In genomic region chr16:2874584-2875362, GRCh38 we compare ENCODE assay signal across 1 cellular context.
TF ChIP-seq lines count a peak whose summit lies in the region.

No MANE protein-coding gene starts in this region.

TF ChIP-seq in HepG2, 621 proteins besides CTCF, POLR2A, EP300 and RAD21 (continued from another document and continues in another):
- TF ChIP-seq ZNF564 (CRISPR knock-in tag; IDR thresholded peaks at IDR 0.05) (no peak), KLF13 (CRISPR knock-in tag; IDR thresholded peaks at IDR 0.05) (no peak), ISX (CRISPR knock-in tag; conservative IDR thresholded peaks at IDR 0.05) (no peak), JUN (CRISPR knock-in tag; IDR thresholded peaks at IDR 0.05) (no peak), TGIF2 (CRISPR knock-in tag; IDR thresholded peaks at IDR 0.05) (no peak), ZNF780A (CRISPR knock-in tag; IDR thresholded peaks at IDR 0.05) (no peak), MBNL3 (CRISPR knock-in tag; conservative IDR thresholded peaks at IDR 0.05) (no peak), ZNF713 (CRISPR knock-in tag; IDR thresholded peaks at IDR 0.05) (no peak), IKZF1 (IDR thresholded peaks at IDR 0.05) (no peak), HDAC2 (CRISPR knock-in tag; IDR thresholded peaks at IDR 0.05) (peak; percentile 20; the same call in 1 of the 2 replicates), BORCS8-MEF2B (CRISPR knock-in tag; IDR thresholded peaks at IDR 0.05) (no peak), NR2C2 (CRISPR knock-in tag; IDR thresholded peaks at IDR 0.05; ENCODE audit: borderline replicate concordance) (no peak), XRCC5 (optimal IDR thresholded peaks at IDR 0.05; ENCODE audit: low read length) (peak; percentile 78), MAFF (IDR thresholded peaks at IDR 0.05; ENCODE audit: low read depth, low read length) (no peak), NFATC3 (CRISPR knock-in tag; IDR thresholded peaks at IDR 0.05) (no peak), ATRX (CRISPR knock-in tag; IDR thresholded peaks at IDR 0.05; ENCODE audit: borderline replicate concordance) (no peak), GABPB1 (CRISPR knock-in tag; IDR thresholded peaks at IDR 0.05) (peak; percentile 74), PAWR (CRISPR knock-in tag; IDR thresholded peaks at IDR 0.05; ENCODE audit: borderline replicate concordance) (no peak), KDM6A (CRISPR knock-in tag; IDR thresholded peaks at IDR 0.05; ENCODE audit: low read depth) (no peak), ZNF563 (CRISPR knock-in tag; IDR thresholded peaks at IDR 0.05) (no peak), ZNF660 (CRISPR knock-in tag; IDR thresholded peaks at IDR 0.05; ENCODE audit: borderline replicate concordance, low read depth) (no peak), BHLHE40 (IDR thresholded peaks at IDR 0.05; ENCODE audit: low read length) (no peak), BRCA1 (CRISPR knock-in tag; IDR thresholded peaks at IDR 0.05) (no peak), ZNF75D (CRISPR knock-in tag; IDR thresholded peaks at IDR 0.05; ENCODE audit: borderline replicate concordance) (no peak), RARA (CRISPR knock-in tag; IDR thresholded peaks at IDR 0.05) (peak; percentile 30; the same call in 1 of the 2 replicates), SALL1 (CRISPR knock-in tag; IDR thresholded peaks at IDR 0.05) (peak; percentile 55; the same call in 1 of the 2 replicates), MAF1 (CRISPR knock-in tag; IDR thresholded peaks at IDR 0.05; ENCODE audit: borderline replicate concordance) (no peak), RBFOX2 (IDR thresholded peaks at IDR 0.05; ENCODE audit: low read depth, low read length) (no peak), ZFP36 (IDR thresholded peaks at IDR 0.05; ENCODE audit: borderline replicate concordance, low read depth, low read length, partially characterized antibody) (no peak), TCF7 (IDR thresholded peaks at IDR 0.05; ENCODE audit: low read depth) (no peak), TCF7L2 (IDR thresholded peaks at IDR 0.05; ENCODE audit: low read depth, low read length) (no peak), ZNF263 (CRISPR knock-in tag; IDR thresholded peaks at IDR 0.05) (no peak), RFXAP (CRISPR knock-in tag; IDR thresholded peaks at IDR 0.05; ENCODE audit: borderline replicate concordance) (no peak), SOX6 (IDR thresholded peaks at IDR 0.05) (no peak), SOX6 (CRISPR knock-in tag; IDR thresholded peaks at IDR 0.05) (0 out of 2 replicates have a peak, but pooled peaks have one; percentile 32), HNRNPL (IDR thresholded peaks at IDR 0.05; ENCODE audit: low read depth, low read length) (no peak), RAD51 (IDR thresholded peaks at IDR 0.05; ENCODE audit: borderline replicate concordance) (no peak), FIP1L1 (IDR thresholded peaks at IDR 0.05; ENCODE audit: borderline replicate concordance, insufficient read depth, low read depth, low read length) (no peak), CEBPG (CRISPR knock-in tag; IDR thresholded peaks at IDR 0.05) (peak; percentile 14; the same call in 1 of the 2 replicates), KDM4B (CRISPR knock-in tag; IDR thresholded peaks at IDR 0.05) (no peak), MXD3 (CRISPR knock-in tag; IDR thresholded peaks at IDR 0.05) (no peak), ZNF674 (CRISPR knock-in tag; IDR thresholded peaks at IDR 0.05; ENCODE audit: low read depth) (no peak), ZFP62 (CRISPR knock-in tag; IDR thresholded peaks at IDR 0.05) (no peak), YEATS4 (CRISPR knock-in tag; IDR thresholded peaks at IDR 0.05; ENCODE audit: borderline replicate concordance) (no peak), AKAP8 (CRISPR knock-in tag; IDR thresholded peaks at IDR 0.05) (no peak), ZBTB39 (CRISPR knock-in tag; IDR thresholded peaks at IDR 0.05) (no peak), KIAA2018 (CRISPR knock-in tag; IDR thresholded peaks at IDR 0.05; ENCODE audit: borderline replicate concordance) (no peak), ZNF709 (CRISPR knock-in tag; IDR thresholded peaks at IDR 0.05) (no peak), RELA (CRISPR knock-in tag; IDR thresholded peaks at IDR 0.05) (no peak)
- TF ChIP-seq, protein P1, sequence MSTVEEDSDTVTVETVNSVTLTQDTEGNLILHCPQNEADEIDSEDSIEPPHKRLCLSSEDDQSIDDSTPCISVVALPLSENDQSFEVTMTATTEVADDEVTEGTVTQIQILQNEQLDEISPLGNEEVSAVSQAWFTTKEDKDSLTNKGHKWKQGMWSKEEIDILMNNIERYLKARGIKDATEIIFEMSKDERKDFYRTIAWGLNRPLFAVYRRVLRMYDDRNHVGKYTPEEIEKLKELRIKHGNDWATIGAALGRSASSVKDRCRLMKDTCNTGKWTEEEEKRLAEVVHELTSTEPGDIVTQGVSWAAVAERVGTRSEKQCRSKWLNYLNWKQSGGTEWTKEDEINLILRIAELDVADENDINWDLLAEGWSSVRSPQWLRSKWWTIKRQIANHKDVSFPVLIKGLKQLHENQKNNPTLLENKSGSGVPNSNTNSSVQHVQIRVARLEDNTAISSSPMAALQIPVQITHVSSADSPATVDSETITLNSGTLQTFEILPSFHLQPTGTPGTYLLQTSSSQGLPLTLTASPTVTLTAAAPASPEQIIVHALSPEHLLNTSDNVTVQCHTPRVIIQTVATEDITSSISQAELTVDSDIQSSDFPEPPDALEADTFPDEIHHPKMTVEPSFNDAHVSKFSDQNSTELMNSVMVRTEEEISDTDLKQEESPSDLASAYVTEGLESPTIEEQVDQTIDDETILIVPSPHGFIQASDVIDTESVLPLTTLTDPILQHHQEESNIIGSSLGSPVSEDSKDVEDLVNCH (CRISPR knock-in tag; IDR thresholded peaks at IDR 0.05) = no peak
- TF ChIP-seq, protein P2, sequence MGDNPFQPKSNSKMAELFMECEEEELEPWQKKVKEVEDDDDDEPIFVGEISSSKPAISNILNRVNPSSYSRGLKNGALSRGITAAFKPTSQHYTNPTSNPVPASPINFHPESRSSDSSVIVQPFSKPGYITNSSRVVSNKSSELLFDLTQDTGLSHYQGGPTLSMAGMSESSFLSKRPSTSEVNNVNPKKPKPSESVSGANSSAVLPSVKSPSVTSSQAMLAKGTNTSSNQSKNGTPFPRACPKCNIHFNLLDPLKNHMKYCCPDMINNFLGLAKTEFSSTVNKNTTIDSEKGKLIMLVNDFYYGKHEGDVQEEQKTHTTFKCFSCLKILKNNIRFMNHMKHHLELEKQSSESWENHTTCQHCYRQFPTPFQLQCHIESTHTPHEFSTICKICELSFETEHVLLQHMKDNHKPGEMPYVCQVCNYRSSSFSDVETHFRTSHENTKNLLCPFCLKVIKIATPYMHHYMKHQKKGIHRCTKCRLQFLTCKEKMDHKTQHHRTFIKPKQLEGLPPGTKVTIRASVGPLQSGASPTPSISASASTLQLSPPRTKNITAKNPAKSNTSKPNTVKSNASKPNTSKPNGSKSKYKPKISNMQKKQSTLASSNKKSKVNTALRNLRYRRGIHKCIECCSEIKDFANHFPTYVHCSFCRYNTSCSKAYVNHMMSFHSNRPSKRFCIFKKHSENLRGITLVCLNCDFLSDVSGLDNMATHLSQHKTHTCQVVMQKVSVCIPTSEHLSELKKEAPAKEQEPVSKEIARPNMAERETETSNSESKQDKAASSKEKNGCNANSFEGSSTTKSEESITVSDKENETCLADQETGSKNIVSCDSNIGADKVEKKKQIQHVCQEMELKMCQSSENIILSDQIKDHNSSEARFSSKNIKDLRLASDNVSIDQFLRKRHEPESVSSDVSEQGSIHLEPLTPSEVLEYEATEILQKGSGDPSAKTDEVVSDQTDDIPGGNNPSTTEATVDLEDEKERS (CRISPR knock-in tag; IDR thresholded peaks at IDR 0.05) = 0 out of 2 replicates have a peak, but pooled peaks have one; percentile 21
- TF ChIP-seq, protein P3, sequence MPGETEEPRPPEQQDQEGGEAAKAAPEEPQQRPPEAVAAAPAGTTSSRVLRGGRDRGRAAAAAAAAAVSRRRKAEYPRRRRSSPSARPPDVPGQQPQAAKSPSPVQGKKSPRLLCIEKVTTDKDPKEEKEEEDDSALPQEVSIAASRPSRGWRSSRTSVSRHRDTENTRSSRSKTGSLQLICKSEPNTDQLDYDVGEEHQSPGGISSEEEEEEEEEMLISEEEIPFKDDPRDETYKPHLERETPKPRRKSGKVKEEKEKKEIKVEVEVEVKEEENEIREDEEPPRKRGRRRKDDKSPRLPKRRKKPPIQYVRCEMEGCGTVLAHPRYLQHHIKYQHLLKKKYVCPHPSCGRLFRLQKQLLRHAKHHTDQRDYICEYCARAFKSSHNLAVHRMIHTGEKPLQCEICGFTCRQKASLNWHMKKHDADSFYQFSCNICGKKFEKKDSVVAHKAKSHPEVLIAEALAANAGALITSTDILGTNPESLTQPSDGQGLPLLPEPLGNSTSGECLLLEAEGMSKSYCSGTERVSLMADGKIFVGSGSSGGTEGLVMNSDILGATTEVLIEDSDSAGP (CRISPR knock-in tag; IDR thresholded peaks at IDR 0.05; ENCODE audit: borderline replicate concordance) = peak; percentile 56; the same call in 1 of the 2 replicates
